In the genomic region with DNA sequence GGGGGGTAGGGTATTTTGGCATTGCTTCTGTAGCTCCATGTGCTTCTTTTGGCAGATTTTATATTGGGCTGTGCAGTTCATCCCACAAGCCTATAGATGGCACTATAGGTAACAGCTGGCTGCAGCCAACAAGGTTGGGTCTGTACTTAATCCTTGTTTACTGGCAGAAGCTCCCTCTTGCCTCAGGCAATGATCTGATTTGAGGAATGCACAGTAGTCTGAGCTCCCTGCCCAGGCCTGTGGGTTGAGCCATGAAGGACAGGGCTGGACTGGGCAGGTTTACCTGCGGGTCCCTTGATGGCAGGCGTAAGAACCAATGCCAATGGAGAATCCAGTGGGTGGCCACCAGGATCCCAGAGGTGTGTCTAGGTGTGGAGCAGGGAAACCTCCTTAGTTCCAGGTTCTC, we compare ENCODE assay signal across 9 cellular contexts. TPM values are rescaled to one million over a fixed set of nuclear protein-coding genes. Genes with fewer than 3 reads are reported as not detected.
DNase-seq lines count a peak whose midpoint lies in the region; ATAC-seq and TF ChIP-seq lines count a peak whose summit lies in the region.
"Had no signal": no experiment of that assay in that cellular context is flagged by ENCODE, and none has a peak within 500 bp of the region (broad histone marks: within the 10 kb centered on the region; RNA-seq: fewer than 3 reads in every experiment).

No MANE protein-coding gene starts in this region.

- no peak overlapping the region for H3K27ac Mint-ChIP-seq in CD14-positive monocyte

- peak; percentile 97 for ATAC-seq in foreskin keratinocyte
- ATAC-seq in gastroesophageal sphincter = no peak
- ATAC-seq in GM21381 (IDR thresholded peaks at IDR 0.05; ENCODE audit: unreplicated experiment) = no peak

- H3K36me3 Mint-ChIP-seq in CD14-positive monocyte = no peaks in the 10 kb centered on the region

- intact Hi-C loops in CD14-positive monocyte (cut with micrococcal nuclease) = no loop called here
- intact Hi-C loops in spleen (cut with DNase I; ENCODE audit: low total_unique reads) = no loop called here

- no peaks in the 10 kb centered on the region for H4K20me1 ChIP-seq in MM.1S (ENCODE audit: insufficient read depth, low read length)

- no peaks in the 10 kb centered on the region for H3K9me3 ChIP-seq in MM.1S (replicated peaks; ENCODE audit: insufficient read depth, low read length)
- H3K9me3 ChIP-seq in spleen = peaks cover 0 to 23% (median 12%) of the 10 kb centered on the region in 8 donors
- H3K9me3 ChIP-seq in gastroesophageal sphincter = peaks cover 0 to 20% (median 0%) of the 10 kb centered on the region in 3 donors

- peaks cover 0 to 15% (median 11%) of the 10 kb centered on the region in 3 donors for H3K27me3 Mint-ChIP-seq in CD14-positive monocyte (ENCODE audit: low read depth in 3 of 3)

- H3K79me2 ChIP-seq in MM.1S (ENCODE audit: low read length) = no peaks in the 10 kb centered on the region

- H3K4me2 ChIP-seq in MM.1S (ENCODE audit: low read depth, low read length) = no peak overlapping the region

- H3K4me3 ChIP-seq in MM.1S (ENCODE audit: low read length) (no peak overlapping the region), WI38 (ENCODE audit: low read depth, low read length) (no peak overlapping the region), spleen (no peak overlapping the region), gastroesophageal sphincter (no peak overlapping the region)

- no peak for DNase-seq in CD14-positive monocyte (ENCODE audit: low spot score)
- peak; percentile 56 for DNase-seq in MM.1S
- DNase-seq in foreskin keratinocyte = peak; percentile 83 to 94
- DNase-seq in spleen = no peak

- no peaks in the 10 kb centered on the region for H3K9me2 ChIP-seq in MM.1S (replicated peaks; ENCODE audit: insufficient read depth, low read length)

- no peaks in the 10 kb centered on the region for H3K4me1 ChIP-seq in MM.1S (ENCODE audit: low read length)
- no peaks in the 10 kb centered on the region for H3K4me1 ChIP-seq in foreskin keratinocyte
- no peaks in the 10 kb centered on the region for H3K4me1 ChIP-seq in spleen
- no peaks in the 10 kb centered on the region for H3K4me1 ChIP-seq in gastroesophageal sphincter

- no peak overlapping the region for H3K4me3 Mint-ChIP-seq in CD14-positive monocyte

- H3K9ac ChIP-seq in MM.1S (ENCODE audit: low read length) = no peak overlapping the region

- no peaks in the 10 kb centered on the region for H3K4me1 Mint-ChIP-seq in CD14-positive monocyte

- peaks cover 0 to 7% (median 2%) of the 10 kb centered on the region in 7 donors for H3K9me3 Mint-ChIP-seq in CD14-positive monocyte

- H3K27me3 ChIP-seq in MM.1S (replicated peaks; ENCODE audit: insufficient read depth, low read length) = no peaks in the 10 kb centered on the region
- H3K27me3 ChIP-seq in foreskin keratinocyte = peaks cover 4% of the 10 kb centered on the region
- peaks cover 0 to 23% (median 0%) of the 10 kb centered on the region in 7 donors for H3K27me3 ChIP-seq in spleen (replicated peaks in 1 of 7)
- no peaks in the 10 kb centered on the region for H3K27me3 ChIP-seq in gastroesophageal sphincter

- TF ChIP-seq POLR2A in spleen (IDR thresholded peaks at IDR 0.05) = no peak
- no peak for TF ChIP-seq POLR2A in gastroesophageal sphincter (IDR thresholded peaks at IDR 0.05)

- WGBS in spleen, 5 donors = 20 to 100% (median 63%) methylated on average over 2 of the region's 2 CpGs
- 80% methylated on average over 1 of the region's 2 CpGs; no CpG with 5 or more reads in 1 of the 2 donors for WGBS in gastroesophageal sphincter (ENCODE audit: low coverage in 1 of 2), 2 donors

- H3K27ac ChIP-seq in MM.1S (ENCODE audit: low read length) (no peak overlapping the region), foreskin keratinocyte (no peak overlapping the region), spleen (no peak overlapping the region), gastroesophageal sphincter (no peak overlapping the region)

- H3F3A ChIP-seq in MM.1S (ENCODE audit: insufficient read depth, low read length) = no peaks in the 10 kb centered on the region

- no peak for TF ChIP-seq EP300 in gastroesophageal sphincter (IDR thresholded peaks at IDR 0.05)

- no peak overlapping the region for H2AFZ ChIP-seq in MM.1S (ENCODE audit: low read length)

- H3K36me3 ChIP-seq in MM.1S (replicated peaks; ENCODE audit: insufficient read depth, low read length) (no peaks in the 10 kb centered on the region), spleen (no peaks in the 10 kb centered on the region), gastroesophageal sphincter (no peaks in the 10 kb centered on the region)

- TF ChIP-seq CTCF in CD14-positive monocyte (IDR thresholded peaks at IDR 0.05) (peak; percentile 80), GM12874 (IDR thresholded peaks at IDR 0.05; ENCODE audit: insufficient read depth, low read depth, low read length) (peak; percentile 81), MM.1S (IDR thresholded peaks at IDR 0.05; ENCODE audit: low read length) (peak; percentile 87), WI38 (IDR thresholded peaks at IDR 0.05; ENCODE audit: low read depth, low read length) (peak; percentile 83), foreskin keratinocyte (conservative IDR thresholded peaks at IDR 0.05) (peak; percentile 83), spleen (IDR thresholded peaks at IDR 0.05 in 8 of 11, conservative IDR thresholded peaks at IDR 0.05 in 3 of 11) (peak in 10 of 11 experiments; percentile 32 to 74 (median 66)), gastroesophageal sphincter (IDR thresholded peaks at IDR 0.05) (peak in 2 of 4 experiments; percentile 16 to 53)

RNA-seq across cellular contexts. Expression of a gene that starts 11.7 kb away (rescaled TPM):
- polyA plus RNA-seq in CD14-positive monocyte (not detected), foreskin keratinocyte (not detected in 2 replicates), spleen (not detected)
- total RNA-seq in foreskin keratinocyte (not detected in 2 replicates), spleen (not detected), gastroesophageal sphincter (not detected)
- total RNA-seq: T-helper 2 cell treated with Interferon-gamma antibody and Interleukin-4, amounts not matched to agents 100 ng/mL and 5 ng/mL, for 36 hours had no signal

RNA-seq across cellular contexts. Expression of a gene that starts 20.1 kb away (rescaled TPM):
- polyA plus RNA-seq in CD14-positive monocyte (not detected), foreskin keratinocyte (not detected in 2 replicates), spleen (not detected)
- total RNA-seq in foreskin keratinocyte (not detected in 2 replicates), spleen (not detected), gastroesophageal sphincter (not detected)
- total RNA-seq: T-helper 2 cell treated with Interferon-gamma antibody and Interleukin-4, amounts not matched to agents 100 ng/mL and 5 ng/mL, for 36 hours had no signal

RNA-seq across cellular contexts. Expression of a gene that starts 21.2 kb away (rescaled TPM):
- polyA plus RNA-seq in CD14-positive monocyte (not detected), foreskin keratinocyte (not detected in 2 replicates), spleen (not detected)
- total RNA-seq in foreskin keratinocyte (not detected in 2 replicates), spleen (not detected), gastroesophageal sphincter (not detected)
- total RNA-seq: T-helper 2 cell treated with Interferon-gamma antibody and Interleukin-4, amounts not matched to agents 100 ng/mL and 5 ng/mL, for 36 hours had no signal

RNA-seq across cellular contexts. Expression of a gene that starts 28.2 kb away (rescaled TPM):
- not detected for polyA plus RNA-seq in CD14-positive monocyte
- not detected in 2 replicates for total RNA-seq in foreskin keratinocyte
- not detected in 2 replicates for polyA plus RNA-seq in foreskin keratinocyte
- total RNA-seq in spleen = not detected
- polyA plus RNA-seq in spleen = not detected
- total RNA-seq in gastroesophageal sphincter = not detected
- total RNA-seq: T-helper 2 cell treated with Interferon-gamma antibody and Interleukin-4, amounts not matched to agents 100 ng/mL and 5 ng/mL, for 36 hours had no signal

RNA-seq across cellular contexts. Expression of a gene that starts 54.0 kb away (rescaled TPM):
- not detected for polyA plus RNA-seq in CD14-positive monocyte
- total RNA-seq in foreskin keratinocyte = not detected in 2 replicates
- polyA plus RNA-seq in foreskin keratinocyte = not detected in 2 replicates
- not detected for total RNA-seq in spleen
- not detected for polyA plus RNA-seq in spleen
- total RNA-seq in gastroesophageal sphincter = not detected
- total RNA-seq: T-helper 2 cell treated with Interferon-gamma antibody and Interleukin-4, amounts not matched to agents 100 ng/mL and 5 ng/mL, for 36 hours had no signal

Comparison
In these comparisons a context has a peak if more than half of its experiments do, and no peak if none do; other contexts are left out.
1. DNase-seq: peak in MM.1S (single experiment) and foreskin keratinocyte (2 of 2); none in CD14-positive monocyte (single experiment) and spleen (single experiment).